Comparison of ENCODE assay signal across 8 cellular contexts in genomic region chr14:89428556-89429196, GRCh38. TPM values are rescaled to one million over a fixed set of nuclear protein-coding genes. Genes with fewer than 3 reads are reported as not detected.
A peak's percentile ranks its signal among the peaks of the same experiment; 100 is the strongest.
DNase-seq lines count a peak whose midpoint lies in the region; ATAC-seq, FAIRE-seq and TF ChIP-seq lines count a peak whose summit lies in the region.
"Had no signal": no experiment of that assay in that cellular context is flagged by ENCODE, and none has a peak within 500 bp of the region (broad histone marks: within the 10 kb centered on the region; RNA-seq: fewer than 3 reads in every experiment).

No MANE protein-coding gene starts in this region.

- no peak for FAIRE-seq in GM19239 (lab: Jason Lieb, UNC)

- WGBS in gastroesophageal sphincter (ENCODE audit: low coverage in 1 of 2), 2 donors: 20 to 45% methylated on average over 2 of the region's 17 CpGs

- peak overlapping the region; percentile 5 to 74 (median 72) for H3K27ac ChIP-seq in Peyer's patch
- peak overlapping the region; percentile 40 to 86 (median 84) for H3K27ac ChIP-seq in gastroesophageal sphincter

- DNase-seq in LHCN-M2 (ENCODE audit: low read depth) (peak; percentile 90), Peyer's patch (peak in 1 of 3 donors; percentile 45), GM19239 (ENCODE audit: insufficient read length, low spot score) (no peak)
- no peak for DNase-seq in stimulated activated effector memory CD8-positive, alpha-beta T cell treated with anti-CD3 and anti-CD28 coated beads, Interleukin-12 subunit alpha, Interleukin-12 subunit beta, amount 100 ng/mL, for 72 hours (ENCODE audit: low spot score in 2 of 2)

- H3K36me3 ChIP-seq in Peyer's patch: no peaks in the 10 kb centered on the region
- no peaks in the 10 kb centered on the region for H3K36me3 ChIP-seq in gastroesophageal sphincter

- peak; percentile 26 for ATAC-seq in gastroesophageal sphincter
- no peak for ATAC-seq in stimulated activated effector memory CD8-positive, alpha-beta T cell treated with anti-CD3 and anti-CD28 coated beads, Interleukin-12 subunit alpha, Interleukin-12 subunit beta, amount 100 ng/mL, for 72 hours
- ATAC-seq in GM21367 (IDR thresholded peaks at IDR 0.05; ENCODE audit: unreplicated experiment): no peak
- ATAC-seq in GM18868 (IDR thresholded peaks at IDR 0.05; ENCODE audit: unreplicated experiment): no peak
- ATAC-seq: Panc1 had no signal

- no peak overlapping the region for H3K4me3 ChIP-seq in Peyer's patch
- H3K4me3 ChIP-seq in gastroesophageal sphincter: peak overlapping the region in 1 of 2 donors; percentile 38

- H3K36me3 Mint-ChIP-seq in stimulated activated effector memory CD8-positive, alpha-beta T cell treated with anti-CD3 and anti-CD28 coated beads, Interleukin-12 subunit alpha, Interleukin-12 subunit beta, amount 100 ng/mL, for 72 hours: peaks cover 23% of the 10 kb centered on the region

- TF ChIP-seq EP300 in gastroesophageal sphincter (IDR thresholded peaks at IDR 0.05): no peak

- peak overlapping the region; percentile 74 for H3K4me3 Mint-ChIP-seq in stimulated activated effector memory CD8-positive, alpha-beta T cell treated with anti-CD3 and anti-CD28 coated beads, Interleukin-12 subunit alpha, Interleukin-12 subunit beta, amount 100 ng/mL, for 72 hours

- H3K27me3 ChIP-seq in Peyer's patch (no peaks in the 10 kb centered on the region), gastroesophageal sphincter (no peaks in the 10 kb centered on the region)

- H3K9me3 ChIP-seq in Peyer's patch (no peaks in the 10 kb centered on the region), gastroesophageal sphincter (no peaks in the 10 kb centered on the region)

- no peaks in the 10 kb centered on the region for H3K9me3 Mint-ChIP-seq in stimulated activated effector memory CD8-positive, alpha-beta T cell treated with anti-CD3 and anti-CD28 coated beads, Interleukin-12 subunit alpha, Interleukin-12 subunit beta, amount 100 ng/mL, for 72 hours

- H3K27ac Mint-ChIP-seq in stimulated activated effector memory CD8-positive, alpha-beta T cell treated with anti-CD3 and anti-CD28 coated beads, Interleukin-12 subunit alpha, Interleukin-12 subunit beta, amount 100 ng/mL, for 72 hours: peak overlapping the region; percentile 94

- TF ChIP-seq CTCF in Peyer's patch (IDR thresholded peaks at IDR 0.05): no peak
- no peak for TF ChIP-seq CTCF in gastroesophageal sphincter (IDR thresholded peaks at IDR 0.05)

- H3K4me1 Mint-ChIP-seq in stimulated activated effector memory CD8-positive, alpha-beta T cell treated with anti-CD3 and anti-CD28 coated beads, Interleukin-12 subunit alpha, Interleukin-12 subunit beta, amount 100 ng/mL, for 72 hours: peaks cover 61% of the 10 kb centered on the region

- TF ChIP-seq POLR2A in Peyer's patch (IDR thresholded peaks at IDR 0.05) (no peak), gastroesophageal sphincter (IDR thresholded peaks at IDR 0.05) (no peak)

- H3K4me1 ChIP-seq in Peyer's patch: peaks cover 0 to 40% (median 14%) of the 10 kb centered on the region in 4 donors
- H3K4me1 ChIP-seq in gastroesophageal sphincter: peaks cover 15 to 59% (median 15%) of the 10 kb centered on the region in 3 donors

RNA-seq across cellular contexts. Expression of gene FOXN3, which starts 11.6 kb away (rescaled TPM):
- 16.4 and 21.0 TPM in 2 replicates for total RNA-seq in LHCN-M2 (2014; rRNA removed)
- 13.0 TPM for polyA plus RNA-seq in LHCN-M2 (2012)
- 100 to 1,000 TPM; 129 to 213 (median 163) TPM for total RNA-seq in Peyer's patch
- total RNA-seq in gastroesophageal sphincter: 100 to 1,000 TPM; 116 to 172 (median 136) TPM
